In genomic region chr3:57948782-57949242, GRCh38 we compare ENCODE assay signal across 14 cellular contexts. TPM values are rescaled to one million over a fixed set of nuclear protein-coding genes. Genes with fewer than 3 reads are reported as not detected.
DNase-seq lines count a peak whose midpoint lies in the region; ATAC-seq, FAIRE-seq and TF ChIP-seq lines count a peak whose summit lies in the region.
"Had no signal": no experiment of that assay in that cellular context is flagged by ENCODE, and none has a peak within 500 bp of the region (broad histone marks: within the 10 kb centered on the region; RNA-seq: fewer than 3 reads in every experiment).

No MANE protein-coding gene starts in this region.

- intact Hi-C loops in mucosa of descending colon (cut with DNase I, micrococcal nuclease), result no loop called here

- H3K9ac ChIP-seq in iPS-20b (ENCODE audit: low read depth, low read length), result peak overlapping the region; percentile 3; the same call in 1 of the 2 replicates

- H3K4me1 ChIP-seq in GM23338 (ENCODE audit: insufficient read depth), result peaks cover 16% of the 10 kb centered on the region
- H3K4me1 ChIP-seq in iPS-20b (ENCODE audit: insufficient read depth, low read length), result peaks cover 24% of the 10 kb centered on the region
- H3K4me1 ChIP-seq in mucosa of descending colon (ENCODE audit: low read depth), result peaks cover 9% of the 10 kb centered on the region

- POLR2A ChIA-PET in WTC11 (lab: Charles Lee), result no interaction called here

- ATAC-seq in GM23338 (no peak; the same call in 2 of the 3 replicates), WTC11 (peak; percentile 21), mucosa of descending colon (no peak)
- ATAC-seq: left cardiac atrium had no signal

- CTCF ChIA-PET in WTC11 (lab: Charles Lee), result interaction anchor here (1.2 to 2.9 kb wide), 3 partner anchors 13 to 218 kb away, joined by 3 to 10 read pairs (median 5); partner anchors contain the start of gene FLNB

- no peaks in the 10 kb centered on the region for H3K36me3 Mint-ChIP-seq in GM23338 (ENCODE audit: low read depth)
- no peaks in the 10 kb centered on the region for H3K36me3 Mint-ChIP-seq in WTC11
- H3K36me3 Mint-ChIP-seq in progenitor cell of endocrine pancreas (ENCODE audit: insufficient read depth), result no peaks in the 10 kb centered on the region

- H3K27ac Mint-ChIP-seq in GM23338 (peak overlapping the region; percentile 6; the same call in 1 of the 2 replicates), WTC11 (peak overlapping the region; percentile 4; the same call in 1 of the 2 replicates), progenitor cell of endocrine pancreas (peak overlapping the region; percentile 90)

- H3K27me3 Mint-ChIP-seq in GM23338 (ENCODE audit: insufficient read depth, low read depth, poor library complexity), result peaks cover 9% of the 10 kb centered on the region
- H3K27me3 Mint-ChIP-seq in WTC11 (ENCODE audit: low read depth), result no peaks in the 10 kb centered on the region
- H3K27me3 Mint-ChIP-seq in progenitor cell of endocrine pancreas, result no peaks in the 10 kb centered on the region

- no peak for TF ChIP-seq POLR2A in GM12892 (IDR thresholded peaks at IDR 0.05; ENCODE audit: low read depth, low read length)

- peak overlapping the region; percentile 69 for H2AFZ ChIP-seq in GM23338

- H3K4me3 Mint-ChIP-seq in GM23338 (no peak overlapping the region), WTC11 (no peak overlapping the region), progenitor cell of endocrine pancreas (ENCODE audit: low read depth) (no peak overlapping the region)

- H3K9me3 Mint-ChIP-seq in GM23338, result no peaks in the 10 kb centered on the region
- no peaks in the 10 kb centered on the region for H3K9me3 Mint-ChIP-seq in WTC11
- no peaks in the 10 kb centered on the region for H3K9me3 Mint-ChIP-seq in progenitor cell of endocrine pancreas (ENCODE audit: low read depth)

- no peaks in the 10 kb centered on the region for H3K9me2 ChIP-seq in GM23338 (ENCODE audit: insufficient read depth)

- no peaks in the 10 kb centered on the region for H3K79me2 ChIP-seq in GM23338 (replicated peaks; ENCODE audit: insufficient read depth)

- FAIRE-seq in D721Med (lab: Jason Lieb, UNC), result no peak
- FAIRE-seq in GM12892 (lab: Jason Lieb, UNC), result no peak

- H3K36me3 ChIP-seq in GM23338 (ENCODE audit: insufficient read depth) (no peaks in the 10 kb centered on the region), iPS-20b (ENCODE audit: insufficient read depth, low read depth, low read length) (no peaks in the 10 kb centered on the region), mucosa of descending colon (ENCODE audit: low read depth) (no peaks in the 10 kb centered on the region)
- H3K36me3 ChIP-seq: neutrophil had no signal

- DNase-seq in GM23338 (ENCODE audit: low spot score) (peak; percentile 27), WTC11 (ENCODE audit: low spot score) (no peak), progenitor cell of endocrine pancreas (ENCODE audit: low spot score, unreplicated experiment) (no peak), mucosa of descending colon (no peak), D721Med (ENCODE audit: insufficient read length, low spot score) (no peak), GF-D8 (lab: John Stamatoyannopoulos, UW) (no peak), GM12892 (ENCODE audit: insufficient read length) (no peak)
- DNase-seq: DMS79 treated with DMSO at 0.1 percent for 48 hours, glutamatergic neuron, left cardiac atrium, NCI-H2081 had no signal

- H3K27me3 ChIP-seq in GM23338 (ENCODE audit: insufficient read depth) (no peaks in the 10 kb centered on the region), iPS-20b (ENCODE audit: insufficient read depth, low read length) (no peaks in the 10 kb centered on the region)
- H3K27me3 ChIP-seq: neutrophil had no signal

- no peaks in the 10 kb centered on the region for H3K9me3 ChIP-seq in iPS-20b (ENCODE audit: insufficient read depth, low read depth, low read length)
- no peaks in the 10 kb centered on the region for H3K9me3 ChIP-seq in mucosa of descending colon
- H3K9me3 ChIP-seq: neutrophil had no signal

- H3F3A ChIP-seq in GM23338 (replicated peaks; ENCODE audit: low read depth), result no peaks in the 10 kb centered on the region

- H4K20me1 ChIP-seq in GM23338 (replicated peaks; ENCODE audit: insufficient read depth), result no peaks in the 10 kb centered on the region

- no peak overlapping the region for H3K4me3 ChIP-seq in GM23338
- 0 out of 2 replicates have a peak overlapping the region, but pooled peaks have one; percentile 14 for H3K4me3 ChIP-seq in iPS-20b (ENCODE audit: low read length)
- H3K4me3 ChIP-seq in mucosa of descending colon, result no peak overlapping the region

- 0 out of 2 replicates have a peak overlapping the region, but pooled peaks have one; percentile 24 for H3K27ac ChIP-seq in GM23338 (ENCODE audit: low read depth)
- H3K27ac ChIP-seq in iPS-20b (ENCODE audit: low read length), result no peak overlapping the region
- H3K27ac ChIP-seq: HL-60, neutrophil had no signal

- H3K4me2 ChIP-seq in GM23338, result peak overlapping the region; percentile 23; the same call in 1 of the 2 replicates

- no peak for TF ChIP-seq CTCF in GM23338 (conservative IDR thresholded peaks at IDR 0.05; ENCODE audit: low read depth in 2 of 2)
- no peak for TF ChIP-seq CTCF in WTC11 (IDR thresholded peaks at IDR 0.05)
- no peak for TF ChIP-seq CTCF in progenitor cell of endocrine pancreas (IDR thresholded peaks at IDR 0.05; ENCODE audit: unreplicated experiment)
- TF ChIP-seq CTCF in mucosa of descending colon (IDR thresholded peaks at IDR 0.05), result no peak
- TF ChIP-seq CTCF in D721Med (IDR thresholded peaks at IDR 0.05; ENCODE audit: insufficient read depth, missing control alignments), result no peak

- peaks cover 36% of the 10 kb centered on the region for H3K4me1 Mint-ChIP-seq in GM23338
- peaks cover 45% of the 10 kb centered on the region for H3K4me1 Mint-ChIP-seq in WTC11
- peaks cover 32% of the 10 kb centered on the region for H3K4me1 Mint-ChIP-seq in progenitor cell of endocrine pancreas (ENCODE audit: low read depth)

TF ChIP-seq in GM23338, 12 proteins besides CTCF, POLR2A, EP300 and RAD21 (continues in another document):
- no peak for TF ChIP-seq ZNF114 (CRISPR knock-in tag; IDR thresholded peaks at IDR 0.05)
- no peak for TF ChIP-seq JUNB (IDR thresholded peaks at IDR 0.05; ENCODE audit: unreplicated experiment)

TF ChIP-seq in WTC11, 78 proteins besides CTCF, POLR2A, EP300 and RAD21:
- TF ChIP-seq ETV6 (CRISPR knock-in tag; IDR thresholded peaks at IDR 0.05), result no peak
- TF ChIP-seq, protein P1, sequence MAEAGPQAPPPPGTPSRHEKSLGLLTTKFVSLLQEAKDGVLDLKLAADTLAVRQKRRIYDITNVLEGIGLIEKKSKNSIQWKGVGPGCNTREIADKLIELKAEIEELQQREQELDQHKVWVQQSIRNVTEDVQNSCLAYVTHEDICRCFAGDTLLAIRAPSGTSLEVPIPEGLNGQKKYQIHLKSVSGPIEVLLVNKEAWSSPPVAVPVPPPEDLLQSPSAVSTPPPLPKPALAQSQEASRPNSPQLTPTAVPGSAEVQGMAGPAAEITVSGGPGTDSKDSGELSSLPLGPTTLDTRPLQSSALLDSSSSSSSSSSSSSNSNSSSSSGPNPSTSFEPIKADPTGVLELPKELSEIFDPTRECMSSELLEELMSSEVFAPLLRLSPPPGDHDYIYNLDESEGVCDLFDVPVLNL (CRISPR knock-in tag; IDR thresholded peaks at IDR 0.05; ENCODE audit: borderline replicate concordance, low read depth), result no peak
- TF ChIP-seq EMX1 (CRISPR knock-in tag; IDR thresholded peaks at IDR 0.05), result no peak
- TF ChIP-seq, protein P2, sequence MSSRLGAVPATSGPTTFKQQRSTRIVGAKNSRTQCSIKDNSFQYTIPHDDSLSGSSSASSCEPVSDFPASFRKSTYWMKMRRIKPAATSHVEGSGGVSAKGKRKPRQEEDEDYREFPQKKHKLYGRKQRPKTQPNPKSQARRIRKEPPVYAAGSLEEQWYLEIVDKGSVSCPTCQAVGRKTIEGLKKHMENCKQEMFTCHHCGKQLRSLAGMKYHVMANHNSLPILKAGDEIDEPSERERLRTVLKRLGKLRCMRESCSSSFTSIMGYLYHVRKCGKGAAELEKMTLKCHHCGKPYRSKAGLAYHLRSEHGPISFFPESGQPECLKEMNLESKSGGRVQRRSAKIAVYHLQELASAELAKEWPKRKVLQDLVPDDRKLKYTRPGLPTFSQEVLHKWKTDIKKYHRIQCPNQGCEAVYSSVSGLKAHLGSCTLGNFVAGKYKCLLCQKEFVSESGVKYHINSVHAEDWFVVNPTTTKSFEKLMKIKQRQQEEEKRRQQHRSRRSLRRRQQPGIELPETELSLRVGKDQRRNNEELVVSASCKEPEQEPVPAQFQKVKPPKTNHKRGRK (CRISPR knock-in tag; IDR thresholded peaks at IDR 0.05; ENCODE audit: borderline replicate concordance), result no peak

RNA-seq across cellular contexts. Expression of gene FLNB, which starts 59.4 kb away (rescaled TPM):
- 155 and 179 TPM in 2 replicates for total RNA-seq in GM23338 (2014; rRNA removed; shearing (Covaris generic))
- 36.5 and 39.7 TPM in 2 replicates for polyA plus RNA-seq in GM23338 (2016; fragmentation: Nextera tagmentation; extraction: Ambion mirVana)
- total RNA-seq in WTC11 (2021) (107 to 127 TPM (median 107 TPM) in 3 replicates), progenitor cell of endocrine pancreas (103 and 112 TPM in 2 replicates), mucosa of descending colon (100 to 1,000 TPM; 256 to 555 (median 357) TPM)
- polyA plus RNA-seq in GM12892 (2012; ENCODE audit: missing spikeins), result 20.4 TPM

Comparison
In these comparisons a context has a peak if more than half of its experiments do, and no peak if none do; other contexts are left out.
1. H3K27ac Mint-ChIP-seq: peak in every context shown above with its lines; median percentile 90 in progenitor cell of endocrine pancreas; 6 in GM23338; 4 in WTC11.